In the genomic region with DNA sequence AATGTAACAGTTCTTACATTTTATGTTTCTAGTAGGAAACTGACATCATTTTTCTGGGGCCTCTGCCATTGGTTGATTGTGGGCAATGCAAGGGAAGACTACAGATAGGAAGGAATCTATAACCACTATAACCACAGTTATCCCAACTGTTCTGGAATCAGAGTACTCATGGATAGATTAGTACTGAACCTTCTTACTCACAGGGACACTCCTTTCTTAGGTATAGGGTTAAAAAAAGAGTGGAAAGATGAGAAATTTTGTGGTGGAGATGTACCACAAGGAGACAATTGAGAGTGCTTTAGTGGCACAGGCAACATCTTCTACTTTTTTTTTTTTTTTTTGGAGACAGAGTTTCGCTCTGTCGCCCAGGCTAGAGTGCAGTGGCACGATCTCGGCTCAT, we compare ENCODE assay signal across 18 cellular contexts. TPM values are rescaled to one million over a fixed set of nuclear protein-coding genes. Genes with fewer than 3 reads are reported as not detected.
DNase-seq lines count a peak whose midpoint lies in the region; ATAC-seq, FAIRE-seq and TF ChIP-seq lines count a peak whose summit lies in the region.
"Had no signal": no experiment of that assay in that cellular context is flagged by ENCODE, and none has a peak within 500 bp of the region (broad histone marks: within the 10 kb centered on the region; RNA-seq: fewer than 3 reads in every experiment).

No MANE protein-coding gene starts in this region.

- no peaks in the 10 kb centered on the region for H3K79me2 ChIP-seq in PC-3 (ENCODE audit: low read length)

- TF ChIP-seq POLR2A in GM12892 (IDR thresholded peaks at IDR 0.05; ENCODE audit: low read depth, low read length): no peak
- TF ChIP-seq POLR2A in GM12891 (IDR thresholded peaks at IDR 0.05; ENCODE audit: low read depth, low read length): no peak

- no peaks in the 10 kb centered on the region for H3K36me3 ChIP-seq in BLaER1 treated with 17β-estradiol and CSF1 and Interleukin-3, amounts not matched to agents 10 nM and 100 nM
- no peaks in the 10 kb centered on the region for H3K36me3 ChIP-seq in PC-3 (ENCODE audit: low read depth, low read length)
- H3K36me3 ChIP-seq: upper lobe of right lung had no signal

- DNase-seq in GM12892 (ENCODE audit: insufficient read length) (no peak), iris pigment epithelial cell (ENCODE audit: low read depth) (peak; percentile 58), SKM-1 treated with dmso at 0.1 percent for 144 hours (lab: John Stamatoyannopoulos, UW; ENCODE audit: unreplicated experiment) (no peak), PC-3 (no peak), GM12891 (ENCODE audit: insufficient read length, low spot score) (no peak)
- DNase-seq in activated CD8-positive, alpha-beta T cell treated with anti-CD3 and anti-CD28 coated beads for 36 hours: no peak
- DNase-seq in effector CD8-positive, alpha-beta T cell (lab: John Stamatoyannopoulos, UW): no peak
- DNase-seq: activated CD4-positive, alpha-beta T cell treated with anti-CD3 and anti-CD28 coated beads, Interleukin-2, amount 50 U/mL, for 48 hours; amniotic stem cell; dermis blood vessel endothelial cell; hypothalamus; NCI-H1417 treated with DMSO at 0.1 percent for 48 hours; upper lobe of right lung had no signal

- peaks cover 4% of the 10 kb centered on the region for H3K36me3 Mint-ChIP-seq in activated CD8-positive, alpha-beta T cell treated with anti-CD3 and anti-CD28 coated beads for 36 hours (ENCODE audit: low read depth)

- peak overlapping the region in 3 of 11 experiments; percentile 34 to 78 (median 77); a peak in 4 of 22 replicates for H3K27ac ChIP-seq in BLaER1 treated with 17β-estradiol and CSF1 and Interleukin-3, amounts not matched to agents 10 nM and 100 nM
- no peak overlapping the region for H3K27ac ChIP-seq in PC-3 (ENCODE audit: low read length)
- H3K27ac ChIP-seq: C4-2B, upper lobe of right lung had no signal

- no peak overlapping the region for H3K4me3 ChIP-seq in BLaER1 treated with 17β-estradiol and CSF1 and Interleukin-3, amounts not matched to agents 10 nM and 100 nM
- no peak overlapping the region for H3K4me3 ChIP-seq in PC-3 (ENCODE audit: low read length)
- H3K4me3 ChIP-seq: upper lobe of right lung had no signal

- peaks cover 0 to 9% (median 0%) of the 10 kb centered on the region in 11 experiments; a peak in 6 of 22 replicates for H3K9me3 ChIP-seq in BLaER1 treated with 17β-estradiol and CSF1 and Interleukin-3, amounts not matched to agents 10 nM and 100 nM (replicated peaks in 1 of 11)
- H3K9me3 ChIP-seq in PC-3 (ENCODE audit: low read length): no peaks in the 10 kb centered on the region
- H3K9me3 ChIP-seq: upper lobe of right lung had no signal

- H2AFZ ChIP-seq in PC-3 (ENCODE audit: low read length): no peak overlapping the region

- no peaks in the 10 kb centered on the region for H3F3A ChIP-seq in PC-3 (ENCODE audit: low read length, unreplicated experiment)

- CTCF ChIA-PET in activated CD8-positive, alpha-beta T cell treated with anti-CD3 and anti-CD28 coated beads for 36 hours (lab: Charles Lee): interaction anchor here (1.4 kb wide), 2 partner anchors 22 to 47 kb away, joined by 4 to 6 read pairs; partner anchors contain the start of genes ERP29 and TMEM116
- CTCF ChIA-PET in PC-3 (lab: Charles Lee): no interaction called here

- TF ChIP-seq CTCF in activated CD8-positive, alpha-beta T cell treated with anti-CD3 and anti-CD28 coated beads for 36 hours (IDR thresholded peaks at IDR 0.05): no peak
- TF ChIP-seq CTCF in PC-3 (conservative IDR thresholded peaks at IDR 0.05; ENCODE audit: low read depth, low read length): no peak

- peak; percentile 28 for ATAC-seq in activated CD8-positive, alpha-beta T cell treated with anti-CD3 and anti-CD28 coated beads for 36 hours
- no peak for ATAC-seq in PC-3
- ATAC-seq: HepG2, left lobe of liver, Panc1, upper lobe of right lung had no signal

- H3K4me1 Mint-ChIP-seq in activated CD8-positive, alpha-beta T cell treated with anti-CD3 and anti-CD28 coated beads for 36 hours (ENCODE audit: low read depth): peaks cover 51% of the 10 kb centered on the region

- POLR2A ChIA-PET in activated CD8-positive, alpha-beta T cell treated with anti-CD3 and anti-CD28 coated beads for 36 hours (lab: Charles Lee): interaction anchor here (0.6 to 3.5 kb wide), 5 partner anchors 9 to 261 kb away, joined by 3 to 27 read pairs (median 3); partner anchors contain the start of genes ERP29 and TMEM116
- POLR2A ChIA-PET in PC-3 (lab: Charles Lee; ENCODE audit: unreplicated experiment): no interaction called here

- FAIRE-seq in GM12892 (lab: Jason Lieb, UNC) (peak; percentile 30), GM12891 (lab: Jason Lieb, UNC) (no peak)
- FAIRE-seq: HepG2 had no signal

- no peaks in the 10 kb centered on the region for H3K9me3 Mint-ChIP-seq in activated CD8-positive, alpha-beta T cell treated with anti-CD3 and anti-CD28 coated beads for 36 hours

- H3K4me3 Mint-ChIP-seq in activated CD8-positive, alpha-beta T cell treated with anti-CD3 and anti-CD28 coated beads for 36 hours: no peak overlapping the region

- peak overlapping the region; percentile 6 for H3K27ac Mint-ChIP-seq in activated CD8-positive, alpha-beta T cell treated with anti-CD3 and anti-CD28 coated beads for 36 hours

- peak overlapping the region; percentile 44 to 99 (median 91); a peak in 20 of 22 replicates for H3K4me2 ChIP-seq in BLaER1 treated with 17β-estradiol and CSF1 and Interleukin-3, amounts not matched to agents 10 nM and 100 nM
- H3K4me2 ChIP-seq in PC-3 (ENCODE audit: low read length): no peak overlapping the region

- no TSS peak for BruUV-seq in PC-3 (replicated peaks; lab: Mats Ljungman, UMichigan)

- peaks cover 0 to 21% (median 0%) of the 10 kb centered on the region in 11 experiments; a peak in 5 of 22 replicates for H4K20me1 ChIP-seq in BLaER1 treated with 17β-estradiol and CSF1 and Interleukin-3, amounts not matched to agents 10 nM and 100 nM
- H4K20me1 ChIP-seq in PC-3 (ENCODE audit: low read length): no peaks in the 10 kb centered on the region

- peak overlapping the region in 3 of 11 experiments; percentile 12 to 31 (median 28); a peak in 2 of 22 replicates for H3K9ac ChIP-seq in BLaER1 treated with 17β-estradiol and CSF1 and Interleukin-3, amounts not matched to agents 10 nM and 100 nM
- H3K9ac ChIP-seq in PC-3 (ENCODE audit: low read length): no peak overlapping the region

- no peaks in the 10 kb centered on the region for H3K27me3 Mint-ChIP-seq in activated CD8-positive, alpha-beta T cell treated with anti-CD3 and anti-CD28 coated beads for 36 hours

- no peaks in the 10 kb centered on the region for H3K9me2 ChIP-seq in PC-3 (replicated peaks; ENCODE audit: low read length)

- peaks cover 39 to 67% (median 56%) of the 10 kb centered on the region in 10 experiments for H3K4me1 ChIP-seq in BLaER1 treated with 17β-estradiol and CSF1 and Interleukin-3, amounts not matched to agents 10 nM and 100 nM
- H3K4me1 ChIP-seq in PC-3 (ENCODE audit: insufficient read depth, low read length): peaks cover 5% of the 10 kb centered on the region; the same call in 1 of the 2 replicates
- H3K4me1 ChIP-seq: upper lobe of right lung had no signal

- peaks cover 0 to 67% (median 0%) of the 10 kb centered on the region in 11 experiments; a peak in 7 of 22 replicates for H3K27me3 ChIP-seq in BLaER1 treated with 17β-estradiol and CSF1 and Interleukin-3, amounts not matched to agents 10 nM and 100 nM
- no peaks in the 10 kb centered on the region for H3K27me3 ChIP-seq in PC-3 (ENCODE audit: low read length)
- H3K27me3 ChIP-seq: upper lobe of right lung had no signal

- intact Hi-C loops in activated CD8-positive, alpha-beta T cell treated with anti-CD3 and anti-CD28 coated beads for 36 hours (cut with micrococcal nuclease): no loop called here
- intact Hi-C loops in PC-3 (cut with micrococcal nuclease): no loop called here

TF ChIP-seq in GM12891, 5 proteins besides CTCF, POLR2A, EP300 and RAD21:
- TF ChIP-seq PAX5 (IDR thresholded peaks at IDR 0.05; ENCODE audit: insufficient read depth, low read length, severe bottlenecking) (no peak), POU2F2 (IDR thresholded peaks at IDR 0.05; ENCODE audit: low read depth, low read length) (no peak), POLR2AphosphoS5 (IDR thresholded peaks at IDR 0.05; ENCODE audit: low read depth, low read length) (no peak), SPI1 (IDR thresholded peaks at IDR 0.05; ENCODE audit: low read depth, low read length) (no peak), TAF1 (IDR thresholded peaks at IDR 0.05; ENCODE audit: low read depth, low read length) (no peak)

RNA-seq across cellular contexts. Expression of gene TMEM116, which starts 21.0 kb away (rescaled TPM):
- polyA plus RNA-seq in GM12892 (2012; ENCODE audit: missing spikeins): 7.3 TPM
- total RNA-seq in activated CD8-positive, alpha-beta T cell treated with anti-CD3 and anti-CD28 coated beads for 36 hours: 10 to 100 TPM; 13.8 to 16.3 TPM
- total RNA-seq in PC-3 (2014; rRNA removed): 4.4 and 5.6 TPM in 2 replicates
- polyA plus RNA-seq in GM12891 (2012; ENCODE audit: low read depth, missing spikeins): 6.0 TPM

RNA-seq across cellular contexts. Expression of gene ERP29, which starts 21.3 kb away (rescaled TPM):
- polyA plus RNA-seq in GM12892 (2012; ENCODE audit: missing spikeins): 91.5 TPM
- 10 to 100 TPM; 82.9 to 83.7 TPM for total RNA-seq in activated CD8-positive, alpha-beta T cell treated with anti-CD3 and anti-CD28 coated beads for 36 hours
- total RNA-seq in PC-3 (2014; rRNA removed): 90.2 and 97.2 TPM in 2 replicates
- polyA plus RNA-seq in GM12891 (2012; ENCODE audit: low read depth, missing spikeins): 95.0 TPM
